In genomic region chr5:157350939-157351338, GRCh38 we compare ENCODE assay signal across 1 cellular context.
TF ChIP-seq lines count a peak whose summit lies in the region.

No MANE protein-coding gene starts in this region.

TF ChIP-seq in GM12878, 131 proteins besides CTCF, POLR2A, EP300 and RAD21 (continued from another document):
- TF ChIP-seq IRF5 (IDR thresholded peaks at IDR 0.05; ENCODE audit: borderline replicate concordance) (no peak), JUNB (IDR thresholded peaks at IDR 0.05) (peak; percentile 63), ZNF592 (IDR thresholded peaks at IDR 0.05) (no peak), CHD4 (IDR thresholded peaks at IDR 0.05) (no peak), STAT3 (IDR thresholded peaks at IDR 0.05; ENCODE audit: low read depth, low read length) (no peak), PAX8 (IDR thresholded peaks at IDR 0.05) (no peak), ATF3 (IDR thresholded peaks at IDR 0.05; ENCODE audit: borderline replicate concordance, extremely low read depth, low read depth, low read length) (no peak), ZNF687 (IDR thresholded peaks at IDR 0.05) (no peak), RUNX3 (IDR thresholded peaks at IDR 0.05; ENCODE audit: low read length) (peak; percentile 63), BACH1 (IDR thresholded peaks at IDR 0.05; ENCODE audit: borderline replicate concordance) (no peak)
